ENCODE assay signal across 1 cellular context in the genomic region with DNA sequence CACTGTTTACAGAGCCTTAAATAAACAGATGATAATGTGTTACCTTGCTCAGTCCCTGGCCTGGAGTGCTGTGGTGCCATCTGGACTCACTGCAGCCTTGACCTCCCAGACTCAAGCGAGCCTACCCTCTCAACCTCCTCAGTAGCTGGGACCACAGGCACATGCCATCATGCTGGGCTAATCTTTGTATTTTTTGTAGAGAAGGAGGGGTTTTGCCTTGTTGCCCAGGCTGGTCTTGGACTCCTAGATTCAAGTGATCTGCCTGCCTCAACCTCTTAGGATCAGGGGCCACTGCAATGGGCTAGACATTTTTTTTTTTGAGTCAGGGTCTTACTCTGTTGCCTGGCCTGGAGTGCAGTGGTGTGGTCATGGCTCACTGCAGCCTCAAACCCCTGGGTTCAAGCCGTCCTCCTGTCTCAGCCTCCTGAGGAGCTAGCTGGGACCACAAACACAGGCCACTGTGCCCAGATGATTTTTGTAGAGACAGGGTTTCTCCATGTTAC.
TF ChIP-seq lines count a peak whose summit lies in the region.

No MANE protein-coding gene starts in this region.

TF ChIP-seq in HepG2, 621 proteins besides CTCF, POLR2A, EP300 and RAD21 (continued from another document and continues in another):
- TF ChIP-seq BATF2 (CRISPR knock-in tag; IDR thresholded peaks at IDR 0.05) (no peak), PHB2 (IDR thresholded peaks at IDR 0.05; ENCODE audit: partially characterized antibody) (no peak), RCOR2 (CRISPR knock-in tag; IDR thresholded peaks at IDR 0.05) (0 out of 2 replicates have a peak, but pooled peaks have one; percentile 47), TSC22D2 (CRISPR knock-in tag; IDR thresholded peaks at IDR 0.05; ENCODE audit: borderline replicate concordance) (no peak; the same call in 1 of the 2 replicates), ZNF382 (CRISPR knock-in tag; IDR thresholded peaks at IDR 0.05; ENCODE audit: borderline replicate concordance) (no peak), SALL2 (CRISPR knock-in tag; IDR thresholded peaks at IDR 0.05) (no peak; the same call in 1 of the 2 replicates), ZNF292 (CRISPR knock-in tag; IDR thresholded peaks at IDR 0.05; ENCODE audit: borderline replicate concordance, low read depth) (peak; percentile 88), ZBTB8A (CRISPR knock-in tag; IDR thresholded peaks at IDR 0.05; ENCODE audit: borderline replicate concordance, low read depth) (0 out of 2 replicates have a peak, but pooled peaks have one; percentile 22), SAP130 (CRISPR knock-in tag; IDR thresholded peaks at IDR 0.05; ENCODE audit: low read depth) (peak; percentile 96), ZNF121 (CRISPR knock-in tag; IDR thresholded peaks at IDR 0.05) (no peak), GATA4 (IDR thresholded peaks at IDR 0.05; ENCODE audit: borderline replicate concordance, low read depth) (no peak), GABPA (IDR thresholded peaks at IDR 0.05; ENCODE audit: low read depth, low read length) (no peak), GABPA (CRISPR knock-in tag; IDR thresholded peaks at IDR 0.05; ENCODE audit: low read depth) (peak; percentile 61), U2AF1 (optimal IDR thresholded peaks at IDR 0.05; ENCODE audit: low read depth, low read length) (no peak), FIP1L1 (IDR thresholded peaks at IDR 0.05; ENCODE audit: borderline replicate concordance, insufficient read depth, low read depth, low read length) (0 out of 2 replicates have a peak, but pooled peaks have one; percentile 36), PAWR (CRISPR knock-in tag; IDR thresholded peaks at IDR 0.05; ENCODE audit: borderline replicate concordance) (0 out of 2 replicates have a peak, but pooled peaks have one; percentile 29), ZNF207 (IDR thresholded peaks at IDR 0.05; ENCODE audit: borderline replicate concordance) (no peak), NCOA2 (CRISPR knock-in tag; IDR thresholded peaks at IDR 0.05) (peak; percentile 93), KAT2B (IDR thresholded peaks at IDR 0.05; ENCODE audit: borderline replicate concordance, low read depth, low read length) (no peak), KDM5A (IDR thresholded peaks at IDR 0.05; ENCODE audit: borderline replicate concordance, low read length) (no peak), XBP1 (CRISPR knock-in tag; IDR thresholded peaks at IDR 0.05) (no peak), ASH2L (IDR thresholded peaks at IDR 0.05; ENCODE audit: insufficient read length, low read depth, low read length) (peak; percentile 61), PAX8 (CRISPR knock-in tag; IDR thresholded peaks at IDR 0.05; ENCODE audit: borderline replicate concordance) (no peak), ZNF558 (CRISPR knock-in tag; IDR thresholded peaks at IDR 0.05; ENCODE audit: borderline replicate concordance) (no peak), MTA3 (CRISPR knock-in tag; IDR thresholded peaks at IDR 0.05) (no peak), ZNF576 (CRISPR knock-in tag; IDR thresholded peaks at IDR 0.05) (no peak), IRX3 (CRISPR knock-in tag; IDR thresholded peaks at IDR 0.05; ENCODE audit: borderline replicate concordance, low read depth) (no peak), ZNF318 (CRISPR knock-in tag; IDR thresholded peaks at IDR 0.05) (0 out of 2 replicates have a peak, but pooled peaks have one; percentile 66), ZFP36L2 (CRISPR knock-in tag; IDR thresholded peaks at IDR 0.05) (no peak), NFYB (CRISPR knock-in tag; IDR thresholded peaks at IDR 0.05) (peak; percentile 12; the same call in 1 of the 2 replicates), FOXO1 (CRISPR knock-in tag; IDR thresholded peaks at IDR 0.05) (peak; percentile 91), ZNF543 (CRISPR knock-in tag; IDR thresholded peaks at IDR 0.05) (peak; percentile 88), NONO (IDR thresholded peaks at IDR 0.05) (no peak), NONO (CRISPR knock-in tag; conservative IDR thresholded peaks at IDR 0.05) (peak; percentile 91), ZNF251 (CRISPR knock-in tag; IDR thresholded peaks at IDR 0.05) (no peak), BORCS8-MEF2B (CRISPR knock-in tag; IDR thresholded peaks at IDR 0.05) (peak; percentile 41; the same call in 1 of the 2 replicates), SYNCRIP (IDR thresholded peaks at IDR 0.05; ENCODE audit: insufficient read depth, low read depth, low read length) (no peak), ZBTB2 (CRISPR knock-in tag; IDR thresholded peaks at IDR 0.05; ENCODE audit: low read depth) (no peak), NFYC (CRISPR knock-in tag; IDR thresholded peaks at IDR 0.05) (peak; percentile 39; the same call in 1 of the 2 replicates), TRIM22 (IDR thresholded peaks at IDR 0.05) (no peak), CCAR2 (optimal IDR thresholded peaks at IDR 0.05; ENCODE audit: low read depth, low read length) (no peak)
- TF ChIP-seq, protein P1, sequence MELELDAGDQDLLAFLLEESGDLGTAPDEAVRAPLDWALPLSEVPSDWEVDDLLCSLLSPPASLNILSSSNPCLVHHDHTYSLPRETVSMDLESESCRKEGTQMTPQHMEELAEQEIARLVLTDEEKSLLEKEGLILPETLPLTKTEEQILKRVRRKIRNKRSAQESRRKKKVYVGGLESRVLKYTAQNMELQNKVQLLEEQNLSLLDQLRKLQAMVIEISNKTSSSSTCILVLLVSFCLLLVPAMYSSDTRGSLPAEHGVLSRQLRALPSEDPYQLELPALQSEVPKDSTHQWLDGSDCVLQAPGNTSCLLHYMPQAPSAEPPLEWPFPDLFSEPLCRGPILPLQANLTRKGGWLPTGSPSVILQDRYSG (CRISPR knock-in tag; IDR thresholded peaks at IDR 0.05), result no peak
- TF ChIP-seq, protein P2, sequence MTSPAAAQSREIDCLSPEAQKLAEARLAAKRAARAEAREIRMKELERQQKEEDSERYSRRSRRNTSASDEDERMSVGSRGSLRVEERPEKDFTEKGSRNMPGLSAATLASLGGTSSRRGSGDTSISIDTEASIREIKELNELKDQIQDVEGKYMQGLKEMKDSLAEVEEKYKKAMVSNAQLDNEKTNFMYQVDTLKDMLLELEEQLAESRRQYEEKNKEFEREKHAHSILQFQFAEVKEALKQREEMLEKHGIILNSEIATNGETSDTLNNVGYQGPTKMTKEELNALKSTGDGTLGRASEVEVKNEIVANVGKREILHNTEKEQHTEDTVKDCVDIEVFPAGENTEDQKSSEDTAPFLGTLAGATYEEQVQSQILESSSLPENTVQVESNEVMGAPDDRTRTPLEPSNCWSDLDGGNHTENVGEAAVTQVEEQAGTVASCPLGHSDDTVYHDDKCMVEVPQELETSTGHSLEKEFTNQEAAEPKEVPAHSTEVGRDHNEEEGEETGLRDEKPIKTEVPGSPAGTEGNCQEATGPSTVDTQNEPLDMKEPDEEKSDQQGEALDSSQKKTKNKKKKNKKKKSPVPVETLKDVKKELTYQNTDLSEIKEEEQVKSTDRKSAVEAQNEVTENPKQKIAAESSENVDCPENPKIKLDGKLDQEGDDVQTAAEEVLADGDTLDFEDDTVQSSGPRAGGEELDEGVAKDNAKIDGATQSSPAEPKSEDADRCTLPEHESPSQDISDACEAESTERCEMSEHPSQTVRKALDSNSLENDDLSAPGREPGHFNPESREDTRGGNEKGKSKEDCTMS (CRISPR knock-in tag; conservative IDR thresholded peaks at IDR 0.05), result no peak
- TF ChIP-seq, protein P3, sequence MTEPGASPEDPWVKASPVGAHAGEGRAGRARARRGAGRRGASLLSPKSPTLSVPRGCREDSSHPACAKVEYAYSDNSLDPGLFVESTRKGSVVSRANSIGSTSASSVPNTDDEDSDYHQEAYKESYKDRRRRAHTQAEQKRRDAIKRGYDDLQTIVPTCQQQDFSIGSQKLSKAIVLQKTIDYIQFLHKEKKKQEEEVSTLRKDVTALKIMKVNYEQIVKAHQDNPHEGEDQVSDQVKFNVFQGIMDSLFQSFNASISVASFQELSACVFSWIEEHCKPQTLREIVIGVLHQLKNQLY (CRISPR knock-in tag; IDR thresholded peaks at IDR 0.05), result peak; percentile 86
- TF ChIP-seq, protein P4, sequence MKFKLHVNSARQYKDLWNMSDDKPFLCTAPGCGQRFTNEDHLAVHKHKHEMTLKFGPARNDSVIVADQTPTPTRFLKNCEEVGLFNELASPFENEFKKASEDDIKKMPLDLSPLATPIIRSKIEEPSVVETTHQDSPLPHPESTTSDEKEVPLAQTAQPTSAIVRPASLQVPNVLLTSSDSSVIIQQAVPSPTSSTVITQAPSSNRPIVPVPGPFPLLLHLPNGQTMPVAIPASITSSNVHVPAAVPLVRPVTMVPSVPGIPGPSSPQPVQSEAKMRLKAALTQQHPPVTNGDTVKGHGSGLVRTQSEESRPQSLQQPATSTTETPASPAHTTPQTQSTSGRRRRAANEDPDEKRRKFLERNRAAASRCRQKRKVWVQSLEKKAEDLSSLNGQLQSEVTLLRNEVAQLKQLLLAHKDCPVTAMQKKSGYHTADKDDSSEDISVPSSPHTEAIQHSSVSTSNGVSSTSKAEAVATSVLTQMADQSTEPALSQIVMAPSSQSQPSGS (CRISPR knock-in tag; IDR thresholded peaks at IDR 0.05), result peak; percentile 95
